ENCODE assay signal across 11 cellular contexts in genomic region chr2:9013403-9013802, GRCh38.
"Had no signal": no experiment of that assay in that cellular context is flagged by ENCODE, and none has a peak within 500 bp of the region (broad histone marks: within the 10 kb centered on the region; RNA-seq: fewer than 3 reads in every experiment).

No MANE protein-coding gene starts in this region.

- H3K36me3 ChIP-seq: HAP-1 had no signal

- DNase-seq: GM23248, GOT3, H7, H9, HCEC 1CT, HFFc6 had no signal

- H3K9me3 ChIP-seq: HAP-1 had no signal

- H3K4me2 ChIP-seq: GM23338 had no signal

- ATAC-seq: GM23338, HCT116 had no signal

- H3K27ac ChIP-seq: GM23248 had no signal

- FAIRE-seq: H1, H54 had no signal

- H3K4me3 ChIP-seq: GM23248, GM23338, HAP-1 had no signal

- H3K4me1 ChIP-seq: HAP-1 had no signal
